In the genomic region with DNA sequence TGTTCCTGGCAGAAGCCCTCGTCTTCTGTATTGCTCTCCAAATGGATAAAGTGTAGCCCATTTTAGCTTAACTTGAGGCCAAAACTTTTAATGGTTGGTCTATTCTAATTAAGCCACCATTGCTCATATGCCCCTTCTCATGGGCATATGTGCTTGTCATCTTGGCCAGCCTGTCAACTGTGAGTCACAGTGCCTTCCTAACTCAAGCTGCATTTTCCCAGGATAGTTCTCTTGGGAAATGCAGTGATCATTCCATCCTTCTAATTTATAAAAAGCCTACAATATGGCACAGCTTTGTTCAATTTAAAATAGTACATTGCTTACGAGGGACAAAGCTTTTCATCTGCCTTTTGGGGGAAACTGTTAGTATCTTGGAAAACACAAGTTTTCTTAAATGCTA, we compare ENCODE assay signal across 1 cellular context.
TF ChIP-seq lines count a peak whose summit lies in the region.

No MANE protein-coding gene starts in this region.

TF ChIP-seq in SK-N-SH, 30 proteins besides CTCF, POLR2A, EP300 and RAD21 (continued from another document):
- TF ChIP-seq ELF1 (IDR thresholded peaks at IDR 0.05) (no peak), FOXJ3 (CRISPR knock-in tag; IDR thresholded peaks at IDR 0.05) (no peak), TCF12 (IDR thresholded peaks at IDR 0.05) (peak; percentile 35; the same call in 1 of the 2 replicates)
- TF ChIP-seq, protein P1, sequence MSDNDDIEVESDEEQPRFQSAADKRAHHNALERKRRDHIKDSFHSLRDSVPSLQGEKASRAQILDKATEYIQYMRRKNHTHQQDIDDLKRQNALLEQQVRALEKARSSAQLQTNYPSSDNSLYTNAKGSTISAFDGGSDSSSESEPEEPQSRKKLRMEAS (IDR thresholded peaks at IDR 0.05; ENCODE audit: low read depth) = no peak
